9 cellular contexts compared by ENCODE assay signal in the genomic region with DNA sequence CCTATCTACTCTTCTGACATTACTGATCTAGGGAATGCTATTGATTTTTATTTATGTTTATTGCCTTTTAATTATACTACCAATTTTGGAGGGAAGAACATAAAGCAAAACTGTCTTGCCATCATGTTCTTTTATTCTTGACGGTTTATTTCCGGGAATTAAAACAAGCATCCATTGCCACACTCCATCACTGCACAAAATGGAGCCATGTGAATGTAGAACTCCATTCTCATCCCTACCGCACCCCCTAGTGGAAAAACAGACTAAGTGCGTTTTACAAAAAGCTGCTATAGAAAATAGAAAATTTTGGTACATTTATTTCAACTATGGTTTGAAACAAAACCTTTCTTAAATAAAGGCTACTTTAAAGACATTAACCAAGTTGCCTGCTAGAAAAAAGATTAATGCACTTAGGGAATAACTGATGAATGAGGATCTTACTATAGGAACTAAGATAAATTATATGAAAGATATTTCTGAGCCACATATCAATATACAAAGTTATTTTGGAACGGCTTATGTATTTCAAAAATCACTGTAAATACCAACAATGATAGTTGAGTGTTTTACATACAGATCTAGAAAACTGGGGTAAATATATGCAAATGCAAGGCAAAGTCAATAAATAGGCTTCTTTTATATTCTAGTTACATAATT. TPM values are rescaled to one million over a fixed set of nuclear protein-coding genes. Genes with fewer than 3 reads are reported as not detected.
DNase-seq lines count a peak whose midpoint lies in the region; ATAC-seq lines count a peak whose summit lies in the region.
"Had no signal": no experiment of that assay in that cellular context is flagged by ENCODE, and none has a peak within 500 bp of the region (broad histone marks: within the 10 kb centered on the region; RNA-seq: fewer than 3 reads in every experiment).

No MANE protein-coding gene starts in this region.

- H3K27ac Mint-ChIP-seq in activated CD4-positive, alpha-beta T cell treated with anti-CD3 and anti-CD28 coated beads for 36 hours = no peak overlapping the region

- H3K36me3 Mint-ChIP-seq in activated CD4-positive, alpha-beta T cell treated with anti-CD3 and anti-CD28 coated beads for 36 hours (ENCODE audit: low read depth) = peaks cover 34% of the 10 kb centered on the region

- H3K4me1 Mint-ChIP-seq in activated CD4-positive, alpha-beta T cell treated with anti-CD3 and anti-CD28 coated beads for 36 hours = peaks cover 5% of the 10 kb centered on the region
- H3K4me1 Mint-ChIP-seq: central memory CD8-positive, alpha-beta T cell had no signal

- POLR2A ChIA-PET in activated CD4-positive, alpha-beta T cell treated with anti-CD3 and anti-CD28 coated beads for 36 hours (lab: Charles Lee) = no interaction called here

- ATAC-seq in activated CD4-positive, alpha-beta T cell treated with anti-CD3 and anti-CD28 coated beads for 36 hours = peak; percentile 66

- intact Hi-C loops in activated CD4-positive, alpha-beta T cell treated with anti-CD3 and anti-CD28 coated beads for 36 hours (cut with DNase I, micrococcal nuclease) = loop anchor here (1.0 to 10.0 kb wide), 5 partner anchors 86 to 939 kb away; a partner anchor contains a TSS

- H3K9me3 Mint-ChIP-seq in activated CD4-positive, alpha-beta T cell treated with anti-CD3 and anti-CD28 coated beads for 36 hours (ENCODE audit: low read depth) = no peaks in the 10 kb centered on the region
- H3K9me3 Mint-ChIP-seq: central memory CD8-positive, alpha-beta T cell had no signal

- no peaks in the 10 kb centered on the region for H3K27me3 Mint-ChIP-seq in activated CD4-positive, alpha-beta T cell treated with anti-CD3 and anti-CD28 coated beads for 36 hours
- H3K27me3 Mint-ChIP-seq: central memory CD8-positive, alpha-beta T cell had no signal

- CTCF ChIA-PET in activated CD4-positive, alpha-beta T cell treated with anti-CD3 and anti-CD28 coated beads for 36 hours (lab: Charles Lee) = interaction anchor here (0.6 to 2.7 kb wide), 25 partner anchors 8 to 1065 kb away, joined by 3 to 32 read pairs (median 4); no protein-coding TSS in a partner anchor

- H3K4me3 Mint-ChIP-seq in activated CD4-positive, alpha-beta T cell treated with anti-CD3 and anti-CD28 coated beads for 36 hours = no peak overlapping the region
- H3K4me3 Mint-ChIP-seq: central memory CD8-positive, alpha-beta T cell had no signal

- peak; percentile 44 for DNase-seq in activated CD4-positive, alpha-beta T cell treated with anti-CD3 and anti-CD28 coated beads for 36 hours
- no peak for DNase-seq in activated CD4-positive, alpha-beta T cell treated with anti-CD3 and anti-CD28 coated beads, Interleukin-2, amount 50 U/mL, for 4 hours
- DNase-seq in H4 (ENCODE audit: low spot score) (peak; percentile 74), Kasumi-1 (lab: John Stamatoyannopoulos, UW) (peak; percentile 55 to 57), OCI-M1 (lab: John Stamatoyannopoulos, UW) (peak; percentile 74), dermis blood vessel endothelial cell (peak; percentile 81), medulla oblongata (ENCODE audit: extremely low spot score) (peak; percentile 70)
- DNase-seq in stimulated activated naive CD4-positive, alpha-beta T cell treated with Interleukin-2 at 50 U/mL for 16 hours (lab: John Stamatoyannopoulos, UW) = no peak

RNA-seq across cellular contexts. Expression of a gene that starts 26.6 kb away (rescaled TPM):
- 10 to 100 TPM; 70.3 to 91.4 TPM for total RNA-seq in activated CD4-positive, alpha-beta T cell treated with anti-CD3 and anti-CD28 coated beads for 36 hours
- 13.2 and 15.3 TPM in 2 replicates for total RNA-seq in H4 (2014; rRNA removed; shearing (Covaris generic))
- 21.6 and 66.5 TPM in 2 replicates for total RNA-seq in dermis blood vessel endothelial cell

Comparison
In these comparisons a context has a peak if more than half of its experiments do, and no peak if none do; other contexts are left out.
1. DNase-seq: peak in activated CD4-positive, alpha-beta T cell treated with anti-CD3 and anti-CD28 coated beads for 36 hours (single experiment), H4 (single experiment), Kasumi-1 (2 of 2), OCI-M1 (single experiment), dermis blood vessel endothelial cell (single experiment) and medulla oblongata (single experiment); none in activated CD4-positive, alpha-beta T cell treated with anti-CD3 and anti-CD28 coated beads, Interleukin-2, amount 50 U/mL, for 4 hours (0 of 2) and stimulated activated naive CD4-positive, alpha-beta T cell treated with Interleukin-2 at 50 U/mL for 16 hours (single experiment).